ENCODE assay signal across 19 cellular contexts in genomic region chr1:114286960-114287359, GRCh38.
DNase-seq lines count a peak whose midpoint lies in the region; ATAC-seq, FAIRE-seq and TF ChIP-seq lines count a peak whose summit lies in the region.
"Had no signal": no experiment of that assay in that cellular context is flagged by ENCODE, and none has a peak within 500 bp of the region (broad histone marks: within the 10 kb centered on the region; RNA-seq: fewer than 3 reads in every experiment).

No MANE protein-coding gene starts in this region.

- POLR2A ChIA-PET in K562 (lab: Yijun Ruan, JAX): interaction anchor here (0.7 kb wide), 2 partner anchors 11 to 151 kb away, joined by 3 read pairs; no protein-coding TSS in a partner anchor

- no peak for TF ChIP-seq POLR2A in K562 (conservative IDR thresholded peaks at IDR 0.05)
- TF ChIP-seq POLR2A in esophagus muscularis mucosa (IDR thresholded peaks at IDR 0.05; ENCODE audit: low read depth): no peak
- TF ChIP-seq POLR2A in ovary (IDR thresholded peaks at IDR 0.05): no peak

- H4K20me1 ChIP-seq in K562 (replicated peaks; ENCODE audit: control insufficient read depth, insufficient read depth, low read length) (no peaks in the 10 kb centered on the region), neural progenitor cell (ENCODE audit: low read depth) (no peaks in the 10 kb centered on the region)

- no peaks in the 10 kb centered on the region for H3K36me3 ChIP-seq in K562 (ENCODE audit: control insufficient read depth, insufficient read depth, low read length)
- H3K36me3 ChIP-seq in esophagus muscularis mucosa: no peaks in the 10 kb centered on the region
- H3K36me3 ChIP-seq in neural progenitor cell: no peaks in the 10 kb centered on the region
- H3K36me3 ChIP-seq in ovary: no peaks in the 10 kb centered on the region

- intact Hi-C loops in K562 (cut with micrococcal nuclease): no loop called here
- intact Hi-C loops in esophagus muscularis mucosa (cut with DNase I): no loop called here
- intact Hi-C loops in ovary (cut with DNase I): loop anchor here in 1 of 4 donors (10.0 kb wide), 2 partner anchors 132 to 452 kb away; partner anchors contain the start of gene SYT6

- no peak overlapping the region for H3K27ac ChIP-seq in K562 (ENCODE audit: extremely low read depth, low read depth, low read length)
- no peak overlapping the region for H3K27ac ChIP-seq in esophagus muscularis mucosa (replicated peaks in 1 of 4)
- H3K27ac ChIP-seq in neural progenitor cell: no peak overlapping the region
- no peak overlapping the region for H3K27ac ChIP-seq in ovary
- H3K27ac ChIP-seq: GM23248 had no signal

- H3K4me1 Mint-ChIP-seq in neural progenitor cell: peaks cover 35% of the 10 kb centered on the region

- H3K4me2 ChIP-seq in K562 (ENCODE audit: insufficient read depth, low read length): no peak overlapping the region
- H3K4me2 ChIP-seq in neural progenitor cell: no peak overlapping the region

- in situ Hi-C loops in K562 (cut with MboI): no loop called here

- DNase-seq in NCI-H526 (lab: John Stamatoyannopoulos, UW): peak; percentile 60 to 64
- DNase-seq in NCI-H526 treated with DMSO at 0.1 percent for 48 hours (lab: John Stamatoyannopoulos, UW): no peak
- no peak for DNase-seq in K562 (ENCODE audit: extremely low read depth in 1 of 4, low spot score in 3 of 4)
- DNase-seq in esophagus muscularis mucosa (ENCODE audit: extremely low spot score): peak; percentile 42
- DNase-seq in neural progenitor cell (ENCODE audit: low spot score): no peak
- DNase-seq in ovary: no peak
- DNase-seq: C1 segment of cervical spinal cord; Calu3; CD4-positive, alpha-beta memory T cell; COR-L47; DMS153; DMS79 treated with DMSO at 0.1 percent for 48 hours; GF-D8; H7 had no signal

- H3K36me3 Mint-ChIP-seq in neural progenitor cell: no peaks in the 10 kb centered on the region
- H3K36me3 Mint-ChIP-seq: CD4-positive, alpha-beta memory T cell had no signal

- H3K9me3 ChIP-seq in K562 (replicated peaks; ENCODE audit: control insufficient read depth, insufficient read depth, low read depth, low read length) (no peaks in the 10 kb centered on the region), esophagus muscularis mucosa (no peaks in the 10 kb centered on the region), neural progenitor cell (ENCODE audit: low read depth) (no peaks in the 10 kb centered on the region), ovary (no peaks in the 10 kb centered on the region)

- H3K79me2 ChIP-seq in K562 (ENCODE audit: control insufficient read depth, insufficient read depth, low read length): no peaks in the 10 kb centered on the region
- no peaks in the 10 kb centered on the region for H3K79me2 ChIP-seq in neural progenitor cell (ENCODE audit: low read depth)

- no peak for TF ChIP-seq EP300 in K562 (IDR thresholded peaks at IDR 0.05; ENCODE audit: low read length)
- no peak for TF ChIP-seq EP300 in esophagus muscularis mucosa (IDR thresholded peaks at IDR 0.05)
- TF ChIP-seq EP300 in ovary (IDR thresholded peaks at IDR 0.05): no peak

- H3K9ac ChIP-seq in K562 (ENCODE audit: insufficient read depth in 1 of 2, low read depth in 2 of 2, low read length in 2 of 2) (no peak overlapping the region), neural progenitor cell (no peak overlapping the region)
- H3K9ac ChIP-seq: GM23248 had no signal

- no peak for TF ChIP-seq RAD21 in K562 (CRISPR knock-in tag; conservative IDR thresholded peaks at IDR 0.05 in 1 of 2, IDR thresholded peaks at IDR 0.05 in 1 of 2)

- H3K4me1 ChIP-seq in K562 (replicated peaks in 1 of 2; ENCODE audit: control insufficient read depth in 2 of 2, insufficient read depth in 2 of 2, low read length in 2 of 2) (no peaks in the 10 kb centered on the region), esophagus muscularis mucosa (no peaks in the 10 kb centered on the region), neural progenitor cell (peaks cover 9% of the 10 kb centered on the region), ovary (ENCODE audit: insufficient read depth) (no peaks in the 10 kb centered on the region)

- H3K9me1 ChIP-seq in K562 (ENCODE audit: control insufficient read depth, insufficient read depth, low read length): no peaks in the 10 kb centered on the region

- no peak overlapping the region for H3K4me3 Mint-ChIP-seq in neural progenitor cell
- H3K4me3 Mint-ChIP-seq: CD4-positive, alpha-beta memory T cell had no signal

- peak overlapping the region; percentile 44 for H3K27ac Mint-ChIP-seq in neural progenitor cell
- H3K27ac Mint-ChIP-seq: CD4-positive, alpha-beta memory T cell had no signal

- peaks cover 6% of the 10 kb centered on the region for H3K27me3 Mint-ChIP-seq in neural progenitor cell (ENCODE audit: insufficient read depth, low read depth)
- H3K27me3 Mint-ChIP-seq: CD4-positive, alpha-beta memory T cell had no signal

- H3K27me3 ChIP-seq in K562 (ENCODE audit: control insufficient read depth in 2 of 2, insufficient read depth in 2 of 2, low read length in 2 of 2) (peaks cover 16 to 17% of the 10 kb centered on the region in 2 experiments; a peak in 4 of 5 replicates), esophagus muscularis mucosa (no peaks in the 10 kb centered on the region), neural progenitor cell (no peaks in the 10 kb centered on the region), ovary (no peaks in the 10 kb centered on the region)

- H3K4me3 ChIP-seq in K562 (no peak overlapping the region), esophagus muscularis mucosa (no peak overlapping the region), neural progenitor cell (no peak overlapping the region), ovary (no peak overlapping the region)
- H3K4me3 ChIP-seq: GM23248 had no signal

- 0% methylated on average over 3 of the region's 3 CpGs for WGBS in K562 (ENCODE audit: insufficient coverage, low coverage, missing lambda C conversion rate)
- 87% methylated on average over 3 of the region's 3 CpGs for WGBS in esophagus muscularis mucosa
- 87 to 91% (median 89%) methylated on average over 3 of the region's 3 CpGs for WGBS in ovary, 3 donors

- H3K9me3 Mint-ChIP-seq in neural progenitor cell: no peaks in the 10 kb centered on the region
- H3K9me3 Mint-ChIP-seq: CD4-positive, alpha-beta memory T cell had no signal

- no peak for ATAC-seq in K562
- no peak for ATAC-seq in GM18511 (IDR thresholded peaks at IDR 0.05; ENCODE audit: unreplicated experiment)

- no peaks in the 10 kb centered on the region for H3F3A ChIP-seq in neural progenitor cell (ENCODE audit: low read depth)

- CTCF ChIA-PET in K562 (lab: Yijun Ruan, JAX; ENCODE audit: low intra/inter-chr PET ratio): no interaction called here

- no peak for TF ChIP-seq CTCF in K562 (IDR thresholded peaks at IDR 0.05 in 2 of 3, conservative IDR thresholded peaks at IDR 0.05 in 1 of 3; ENCODE audit: insufficient read depth in 2 of 3, low read depth in 1 of 3, low read length in 3 of 3)
- no peak for TF ChIP-seq CTCF in esophagus muscularis mucosa (IDR thresholded peaks at IDR 0.05)
- TF ChIP-seq CTCF in neural progenitor cell (IDR thresholded peaks at IDR 0.05): no peak
- TF ChIP-seq CTCF in ovary (IDR thresholded peaks at IDR 0.05): no peak

- no TSS peak for BruUV-seq in K562 (replicated peaks; lab: Mats Ljungman, UMichigan)

- no peak for FAIRE-seq in K562 (lab: Jason Lieb, UNC)
- FAIRE-seq: GM12891, GM18507, H1 had no signal

- H2AFZ ChIP-seq in K562 (ENCODE audit: low read depth, low read length) (no peak overlapping the region), neural progenitor cell (replicated peaks) (no peak overlapping the region)
- H2AFZ ChIP-seq: GM23248 had no signal

TF ChIP-seq in K562, 482 proteins besides CTCF, POLR2A, EP300 and RAD21:
- TF ChIP-seq MAX (CRISPR knock-in tag; IDR thresholded peaks at IDR 0.05) (no peak), RFX1 (IDR thresholded peaks at IDR 0.05) (peak; percentile 61)

Comparison
In these comparisons a context has a peak if more than half of its experiments do, and no peak if none do; other contexts are left out.
1. DNase-seq: peak in NCI-H526 (2 of 2) and esophagus muscularis mucosa (single experiment); none in NCI-H526 treated with DMSO at 0.1 percent for 48 hours (single experiment), K562 (0 of 4), neural progenitor cell (single experiment) and ovary (0 of 5).